ENCODE assay signal across 8 cellular contexts in the genomic region with DNA sequence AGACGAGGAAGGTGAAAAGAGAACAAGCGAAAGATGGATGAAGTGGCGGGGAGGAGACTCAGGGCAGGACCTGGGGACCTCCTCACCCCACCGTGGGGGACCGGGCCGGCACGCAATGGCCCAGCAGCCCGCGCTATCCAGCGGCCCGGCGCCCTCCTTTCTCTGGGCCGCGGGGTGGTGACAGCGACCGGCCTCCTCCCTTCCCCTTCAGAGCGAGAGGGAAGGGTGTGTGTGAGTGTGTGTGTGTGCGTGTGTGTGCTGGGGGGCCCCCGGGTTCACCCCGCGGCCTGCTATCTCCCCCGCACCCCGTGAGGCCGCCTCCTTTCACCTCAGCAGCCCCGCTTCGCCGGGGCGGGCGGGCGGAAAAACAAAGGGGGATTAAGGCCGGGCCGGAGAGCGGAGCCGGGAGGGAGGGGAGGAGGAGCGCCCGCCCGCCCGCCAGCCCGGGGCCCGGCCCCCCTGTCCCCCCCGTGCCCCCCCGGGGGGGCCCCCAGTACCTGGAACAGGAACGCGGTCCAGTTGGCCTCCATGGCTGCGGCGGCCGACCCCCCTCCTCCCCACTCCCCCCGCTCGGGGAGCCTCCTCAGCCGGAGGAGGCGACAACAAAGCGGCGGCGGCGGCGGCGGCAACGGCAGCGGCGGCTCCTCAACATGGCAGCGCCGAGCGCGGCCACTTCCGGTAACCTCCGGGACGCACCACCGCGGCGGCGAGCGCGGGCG. TPM values are rescaled to one million over a fixed set of nuclear protein-coding genes. Genes with fewer than 3 reads are reported as not detected.
DNase-seq lines count a peak whose midpoint lies in the region; ATAC-seq and TF ChIP-seq lines count a peak whose summit lies in the region.

A gene with protein sequence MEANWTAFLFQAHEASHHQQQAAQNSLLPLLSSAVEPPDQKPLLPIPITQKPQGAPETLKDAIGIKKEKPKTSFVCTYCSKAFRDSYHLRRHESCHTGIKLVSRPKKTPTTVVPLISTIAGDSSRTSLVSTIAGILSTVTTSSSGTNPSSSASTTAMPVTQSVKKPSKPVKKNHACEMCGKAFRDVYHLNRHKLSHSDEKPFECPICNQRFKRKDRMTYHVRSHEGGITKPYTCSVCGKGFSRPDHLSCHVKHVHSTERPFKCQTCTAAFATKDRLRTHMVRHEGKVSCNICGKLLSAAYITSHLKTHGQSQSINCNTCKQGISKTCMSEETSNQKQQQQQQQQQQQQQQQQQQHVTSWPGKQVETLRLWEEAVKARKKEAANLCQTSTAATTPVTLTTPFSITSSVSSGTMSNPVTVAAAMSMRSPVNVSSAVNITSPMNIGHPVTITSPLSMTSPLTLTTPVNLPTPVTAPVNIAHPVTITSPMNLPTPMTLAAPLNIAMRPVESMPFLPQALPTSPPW (minus strand): TSS at position 673 of the 719 bp plus-strand sequence. CDS start 143 bp downstream, at position 530.

- peak within 1 kb of the TSS; percentile 90 for H3K27ac ChIP-seq in C4-2B

- intact Hi-C loops in natural killer cell (cut with micrococcal nuclease) = loop anchor here (2.0 kb wide), 1 partner anchor 19 kb away; a partner anchor contains a TSS

- no peaks in the 10 kb centered on the region for H3K9me3 Mint-ChIP-seq in natural killer cell
- no peaks in the 10 kb centered on the region for H3K9me3 Mint-ChIP-seq in stimulated activated naive B cell treated with anti-CD40 and anti-IgM and Interleukin-4, amounts not matched to agents 10 μg/mL and 1 μg/mL and 100 μg/mL, for 72 hours

- H3K27me3 Mint-ChIP-seq in natural killer cell (ENCODE audit: low read depth in 2 of 2) = no peaks in the 10 kb centered on the region
- H3K27me3 Mint-ChIP-seq in stimulated activated naive B cell treated with anti-CD40 and anti-IgM and Interleukin-4, amounts not matched to agents 10 μg/mL and 1 μg/mL and 100 μg/mL, for 72 hours = no peaks in the 10 kb centered on the region

- H3K36me3 Mint-ChIP-seq in natural killer cell = no peaks in the 10 kb centered on the region
- H3K36me3 Mint-ChIP-seq in stimulated activated naive B cell treated with anti-CD40 and anti-IgM and Interleukin-4, amounts not matched to agents 10 μg/mL and 1 μg/mL and 100 μg/mL, for 72 hours = peaks cover 4 to 16% of the 10 kb centered on the region in 2 donors

- TF ChIP-seq CTCF in C4-2B (conservative IDR thresholded peaks at IDR 0.05) (no peak), natural killer cell (IDR thresholded peaks at IDR 0.05) (no peak)

- H3K4me1 Mint-ChIP-seq in natural killer cell = peaks cover 59 to 61% of the 10 kb centered on the region in 2 donors
- peaks cover 34 to 70% of the 10 kb centered on the region in 2 donors for H3K4me1 Mint-ChIP-seq in stimulated activated naive B cell treated with anti-CD40 and anti-IgM and Interleukin-4, amounts not matched to agents 10 μg/mL and 1 μg/mL and 100 μg/mL, for 72 hours

- ATAC-seq in GM19324 (IDR thresholded peaks at IDR 0.05; ENCODE audit: low FRiP score, unreplicated experiment) = peak; percentile 75
- ATAC-seq in HG03442 (IDR thresholded peaks at IDR 0.05; ENCODE audit: unreplicated experiment) = peak; percentile 56
- peak; percentile 61 to 79 (median 79) for ATAC-seq in natural killer cell
- ATAC-seq in stimulated activated naive B cell treated with anti-CD40 and anti-IgM and Interleukin-4, amounts not matched to agents 10 μg/mL and 1 μg/mL and 100 μg/mL, for 72 hours (replicated peaks) = peak; percentile 75 to 80

- H3K4me3 Mint-ChIP-seq in natural killer cell = peak within 1 kb of the TSS; percentile 93
- H3K4me3 Mint-ChIP-seq in stimulated activated naive B cell treated with anti-CD40 and anti-IgM and Interleukin-4, amounts not matched to agents 10 μg/mL and 1 μg/mL and 100 μg/mL, for 72 hours = peak within 1 kb of the TSS; percentile 93 to 94

- peak; percentile 69 to 71 for DNase-seq in activated T-helper 1 cell treated with anti-CD3 and anti-CD28 coated beads, Interleukin-2, amount 50 U/mL, for 16 hours (ENCODE audit: low read depth in 1 of 2, low spot score in 1 of 2)
- DNase-seq in fibroblast of gingiva (ENCODE audit: low read depth) = peak; percentile 78
- DNase-seq in natural killer cell = peak; percentile 78
- DNase-seq in stimulated activated naive B cell treated with anti-CD40 and anti-IgM and Interleukin-4, amounts not matched to agents 10 μg/mL and 1 μg/mL and 100 μg/mL, for 72 hours = peak; percentile 62

- peak within 1 kb of the TSS; percentile 87 to 95 for H3K27ac Mint-ChIP-seq in natural killer cell
- peak within 1 kb of the TSS; percentile 95 for H3K27ac Mint-ChIP-seq in stimulated activated naive B cell treated with anti-CD40 and anti-IgM and Interleukin-4, amounts not matched to agents 10 μg/mL and 1 μg/mL and 100 μg/mL, for 72 hours

TF ChIP-seq in PFSK-1, 5 proteins besides CTCF, POLR2A, EP300 and RAD21:
- TF ChIP-seq FOXP2 (optimal IDR thresholded peaks at IDR 0.05; ENCODE audit: borderline replicate concordance, extremely low read depth, extremely low read length, insufficient read depth) (no peak), SIN3A (IDR thresholded peaks at IDR 0.05; ENCODE audit: borderline replicate concordance, insufficient read depth, low read length) (0 out of 2 replicates have a peak, but pooled peaks have one; percentile 25), POLR2AphosphoS5 (IDR thresholded peaks at IDR 0.05; ENCODE audit: low read depth, low read length) (no peak), TAF1 (IDR thresholded peaks at IDR 0.05; ENCODE audit: borderline replicate concordance, insufficient read depth, low read length) (0 out of 2 replicates have a peak, but pooled peaks have one; percentile 26)
- TF ChIP-seq, protein P1, sequence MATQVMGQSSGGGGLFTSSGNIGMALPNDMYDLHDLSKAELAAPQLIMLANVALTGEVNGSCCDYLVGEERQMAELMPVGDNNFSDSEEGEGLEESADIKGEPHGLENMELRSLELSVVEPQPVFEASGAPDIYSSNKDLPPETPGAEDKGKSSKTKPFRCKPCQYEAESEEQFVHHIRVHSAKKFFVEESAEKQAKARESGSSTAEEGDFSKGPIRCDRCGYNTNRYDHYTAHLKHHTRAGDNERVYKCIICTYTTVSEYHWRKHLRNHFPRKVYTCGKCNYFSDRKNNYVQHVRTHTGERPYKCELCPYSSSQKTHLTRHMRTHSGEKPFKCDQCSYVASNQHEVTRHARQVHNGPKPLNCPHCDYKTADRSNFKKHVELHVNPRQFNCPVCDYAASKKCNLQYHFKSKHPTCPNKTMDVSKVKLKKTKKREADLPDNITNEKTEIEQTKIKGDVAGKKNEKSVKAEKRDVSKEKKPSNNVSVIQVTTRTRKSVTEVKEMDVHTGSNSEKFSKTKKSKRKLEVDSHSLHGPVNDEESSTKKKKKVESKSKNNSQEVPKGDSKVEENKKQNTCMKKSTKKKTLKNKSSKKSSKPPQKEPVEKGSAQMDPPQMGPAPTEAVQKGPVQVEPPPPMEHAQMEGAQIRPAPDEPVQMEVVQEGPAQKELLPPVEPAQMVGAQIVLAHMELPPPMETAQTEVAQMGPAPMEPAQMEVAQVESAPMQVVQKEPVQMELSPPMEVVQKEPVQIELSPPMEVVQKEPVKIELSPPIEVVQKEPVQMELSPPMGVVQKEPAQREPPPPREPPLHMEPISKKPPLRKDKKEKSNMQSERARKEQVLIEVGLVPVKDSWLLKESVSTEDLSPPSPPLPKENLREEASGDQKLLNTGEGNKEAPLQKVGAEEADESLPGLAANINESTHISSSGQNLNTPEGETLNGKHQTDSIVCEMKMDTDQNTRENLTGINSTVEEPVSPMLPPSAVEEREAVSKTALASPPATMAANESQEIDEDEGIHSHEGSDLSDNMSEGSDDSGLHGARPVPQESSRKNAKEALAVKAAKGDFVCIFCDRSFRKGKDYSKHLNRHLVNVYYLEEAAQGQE (IDR thresholded peaks at IDR 0.05; ENCODE audit: insufficient read depth in 1 of 2, low read depth in 2 of 2, low read length in 2 of 2) = no peak

RNA-seq across cellular contexts. Expression of the gene that starts here (rescaled TPM):
- 22.0 TPM for polyA plus RNA-seq in PFSK-1 (2012; ENCODE audit: insufficient read length, low read depth)
- total RNA-seq in natural killer cell = 10 to 100 TPM; 49.8 to 64.6 (median 63.4) TPM

Comparison
In these comparisons a context has a peak if more than half of its experiments do, and no peak if none do; other contexts are left out.
1. Peak in every context shown above with its lines: DNase-seq, ATAC-seq and H3K27ac ChIP-seq.